17 cellular contexts compared by ENCODE assay signal in the genomic region with DNA sequence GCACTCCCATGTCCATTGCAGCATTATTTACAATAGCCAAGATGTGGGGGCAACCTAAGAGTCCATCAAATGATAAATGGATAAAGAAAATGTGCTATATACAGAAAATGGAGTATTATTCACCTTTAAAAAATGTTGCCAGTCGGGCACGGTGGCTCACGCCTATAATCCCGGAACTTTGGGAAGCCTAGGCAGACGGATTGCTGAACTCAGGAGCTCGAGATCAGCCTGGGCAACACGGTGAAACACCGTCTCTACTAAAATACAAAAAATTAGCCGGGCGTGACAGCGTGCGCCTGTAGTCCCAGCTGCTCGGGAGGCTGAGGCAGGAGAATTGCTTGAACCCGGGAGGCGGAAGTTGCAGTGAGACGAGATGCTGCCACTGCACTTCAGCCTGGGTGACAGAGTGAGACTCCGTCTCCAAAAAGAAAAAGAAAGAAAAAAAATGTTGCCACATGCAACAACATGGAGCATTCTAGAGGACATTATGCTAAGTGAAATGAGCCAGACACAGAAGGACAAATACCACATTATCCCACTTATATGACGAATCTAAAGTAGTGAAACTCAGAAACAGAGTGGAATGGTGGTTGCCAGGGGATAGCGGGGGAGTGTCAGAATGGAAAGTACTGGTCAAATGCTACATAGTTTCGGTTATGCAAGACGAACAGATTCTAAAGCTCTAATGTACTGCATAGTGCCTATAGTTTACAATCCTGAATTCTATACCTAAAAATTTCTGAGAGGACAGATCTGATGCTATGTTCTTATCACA.
DNase-seq lines count a peak whose midpoint lies in the region; ATAC-seq and TF ChIP-seq lines count a peak whose summit lies in the region.
"Had no signal": no experiment of that assay in that cellular context is flagged by ENCODE, and none has a peak within 500 bp of the region (broad histone marks: within the 10 kb centered on the region; RNA-seq: fewer than 3 reads in every experiment).

No MANE protein-coding gene starts in this region.

- H3K27me3 ChIP-seq in mammary epithelial cell (ENCODE audit: insufficient read depth, low read length) (no peaks in the 10 kb centered on the region), breast epithelium (no peaks in the 10 kb centered on the region), colonic mucosa (no peaks in the 10 kb centered on the region)
- H3K27me3 ChIP-seq: BLaER1 treated with 17β-estradiol and CSF1 and Interleukin-3, amounts not matched to agents 10 nM and 100 nM had no signal

- peak overlapping the region; percentile 2 for H3K27ac Mint-ChIP-seq in nephron progenitor cell
- H3K27ac Mint-ChIP-seq: B cell; CD8-positive, alpha-beta T cell had no signal

- peaks cover 15% of the 10 kb centered on the region for H3K4me1 Mint-ChIP-seq in nephron progenitor cell
- H3K4me1 Mint-ChIP-seq: B cell had no signal

- DNase-seq in mammary epithelial cell (peak; percentile 3), breast epithelium (ENCODE audit: low spot score in 2 of 2) (no peak), HCEC 1CT (peak; percentile 19), nephron progenitor cell (no peak), DMS114 treated with DMSO at 0.1 percent for 48 hours (lab: John Stamatoyannopoulos, UW; ENCODE audit: unreplicated experiment) (no peak), colonic mucosa (no peak), left ventricle myocardium superior (no peak)
- DNase-seq: 8988T; Calu3; CD8-positive, alpha-beta T cell; DMS53; DND-41; GDM1; GOT3; H7 had no signal

- no peaks in the 10 kb centered on the region for H3K36me3 Mint-ChIP-seq in nephron progenitor cell (ENCODE audit: low read depth)
- H3K36me3 Mint-ChIP-seq: CD8-positive, alpha-beta T cell had no signal

- H2AFZ ChIP-seq in mammary epithelial cell (ENCODE audit: low read depth, low read length): no peak overlapping the region

- H3K79me2 ChIP-seq in mammary epithelial cell (ENCODE audit: insufficient read depth, low read length): no peaks in the 10 kb centered on the region

- in situ Hi-C loops in mammary epithelial cell (cut with MboI; ENCODE audit: low sequenced_read_pairs in 2 of 2): no loop called here

- H3K9me3 Mint-ChIP-seq in nephron progenitor cell: peaks cover 15% of the 10 kb centered on the region
- H3K9me3 Mint-ChIP-seq: CD8-positive, alpha-beta T cell had no signal

- CTCF ChIA-PET in mammary epithelial cell (lab: Charles Lee; ENCODE audit: low non-redundant PET): no interaction called here

- no peak overlapping the region for H3K4me2 ChIP-seq in mammary epithelial cell (ENCODE audit: insufficient read depth, low read depth, low read length)
- H3K4me2 ChIP-seq: BLaER1 treated with 17β-estradiol and CSF1 and Interleukin-3, amounts not matched to agents 10 nM and 100 nM had no signal

- H3K4me3 ChIP-seq in mammary epithelial cell (replicated peaks in 1 of 3; ENCODE audit: insufficient read depth in 1 of 3, low read depth in 2 of 3, low read length in 3 of 3) (no peak overlapping the region), breast epithelium (no peak overlapping the region), colonic mucosa (no peak overlapping the region)
- H3K4me3 ChIP-seq: BLaER1 treated with 17β-estradiol and CSF1 and Interleukin-3, amounts not matched to agents 10 nM and 100 nM had no signal

- H3K9ac ChIP-seq in mammary epithelial cell (ENCODE audit: insufficient read depth, low read length): no peak overlapping the region
- no peak overlapping the region for H3K9ac ChIP-seq in colonic mucosa (ENCODE audit: low read depth in 2 of 2, low read length in 2 of 2)
- H3K9ac ChIP-seq: BLaER1 treated with 17β-estradiol and CSF1 and Interleukin-3, amounts not matched to agents 10 nM and 100 nM had no signal

- no peaks in the 10 kb centered on the region for H4K20me1 ChIP-seq in mammary epithelial cell (ENCODE audit: insufficient read depth, low read length)
- H4K20me1 ChIP-seq: BLaER1 treated with 17β-estradiol and CSF1 and Interleukin-3, amounts not matched to agents 10 nM and 100 nM had no signal

- 85% methylated on average over 18 of the region's 21 CpGs for WGBS in mammary epithelial cell (ENCODE audit: low coverage, missing lambda C conversion rate)

- peaks cover 2% of the 10 kb centered on the region for H3K27me3 Mint-ChIP-seq in nephron progenitor cell (ENCODE audit: low read depth, poor library complexity)
- H3K27me3 Mint-ChIP-seq: B cell had no signal

- H3K4me1 ChIP-seq in mammary epithelial cell (ENCODE audit: insufficient read depth, low read length) (no peaks in the 10 kb centered on the region), breast epithelium (no peaks in the 10 kb centered on the region), colonic mucosa (no peaks in the 10 kb centered on the region)
- H3K4me1 ChIP-seq: BLaER1 treated with 17β-estradiol and CSF1 and Interleukin-3, amounts not matched to agents 10 nM and 100 nM had no signal

- no TSS peak for BruUV-seq in mammary epithelial cell (replicated peaks; lab: Mats Ljungman, UMichigan)

- H3K9me3 ChIP-seq in mammary epithelial cell (replicated peaks; ENCODE audit: insufficient read depth, low read length): no peaks in the 10 kb centered on the region
- peaks cover 0 to 5% of the 10 kb centered on the region in 2 donors for H3K9me3 ChIP-seq in breast epithelium
- no peaks in the 10 kb centered on the region for H3K9me3 ChIP-seq in colonic mucosa
- H3K9me3 ChIP-seq: BLaER1 treated with 17β-estradiol and CSF1 and Interleukin-3, amounts not matched to agents 10 nM and 100 nM had no signal

- H3K36me3 ChIP-seq in mammary epithelial cell (ENCODE audit: insufficient read depth, low read length) (no peaks in the 10 kb centered on the region), breast epithelium (peaks cover 4% of the 10 kb centered on the region), colonic mucosa (no peaks in the 10 kb centered on the region)
- H3K36me3 ChIP-seq: BLaER1 treated with 17β-estradiol and CSF1 and Interleukin-3, amounts not matched to agents 10 nM and 100 nM had no signal

- dilution Hi-C loops in mammary epithelial cell (cut with HindIII; ENCODE audit: low sequenced_read_pairs): no loop called here

- no peak for TF ChIP-seq POLR2A in breast epithelium (IDR thresholded peaks at IDR 0.05)

- H3K4me3 Mint-ChIP-seq in nephron progenitor cell: no peak overlapping the region
- H3K4me3 Mint-ChIP-seq: B cell; CD8-positive, alpha-beta T cell had no signal

- H3K27ac ChIP-seq in mammary epithelial cell (ENCODE audit: insufficient read depth, low read depth, low read length) (no peak overlapping the region), breast epithelium (no peak overlapping the region), colonic mucosa (no peak overlapping the region)
- H3K27ac ChIP-seq: BLaER1 treated with 17β-estradiol and CSF1 and Interleukin-3, amounts not matched to agents 10 nM and 100 nM had no signal

- intact Hi-C loops in mammary epithelial cell (cut with micrococcal nuclease): loop anchor here (5.0 kb wide), 1 partner anchor 643 kb away; no protein-coding TSS in a partner anchor
- intact Hi-C loops in breast epithelium (cut with DNase I; ENCODE audit: low total_unique reads): no loop called here
- intact Hi-C loops in colonic mucosa (cut with DNase I): no loop called here
- intact Hi-C loops in left ventricle myocardium superior (cut with micrococcal nuclease): no loop called here

- no peak for TF ChIP-seq CTCF in mammary epithelial cell (conservative IDR thresholded peaks at IDR 0.05 in 1 of 2, IDR thresholded peaks at IDR 0.05 in 1 of 2; ENCODE audit: extremely low read depth in 1 of 2, insufficient read depth in 1 of 2, low read depth in 1 of 2, low read length in 2 of 2)
- TF ChIP-seq CTCF in breast epithelium (IDR thresholded peaks at IDR 0.05): no peak
- no peak for TF ChIP-seq CTCF in nephron progenitor cell (IDR thresholded peaks at IDR 0.05)
- no peak for TF ChIP-seq CTCF in colonic mucosa (IDR thresholded peaks at IDR 0.05)

- ATAC-seq in left ventricle myocardium superior: no peak
- ATAC-seq: CD8-positive, alpha-beta T cell had no signal

Comparison
In these comparisons a context has a peak if more than half of its experiments do, and no peak if none do; other contexts are left out.
1. DNase-seq: peak in mammary epithelial cell (single experiment) and HCEC 1CT (single experiment); none in breast epithelium (0 of 2), nephron progenitor cell (single experiment), DMS114 treated with DMSO at 0.1 percent for 48 hours (single experiment), colonic mucosa (single experiment) and left ventricle myocardium superior (single experiment).